14 cellular contexts compared by ENCODE assay signal in genomic region chr7:99447943-99448342, GRCh38. TPM values are rescaled to one million over a fixed set of nuclear protein-coding genes. Genes with fewer than 3 reads are reported as not detected.
DNase-seq lines count a peak whose midpoint lies in the region; ATAC-seq, FAIRE-seq and TF ChIP-seq lines count a peak whose summit lies in the region.
"Had no signal": no experiment of that assay in that cellular context is flagged by ENCODE, and none has a peak within 500 bp of the region (broad histone marks: within the 10 kb centered on the region; RNA-seq: fewer than 3 reads in every experiment).

No MANE protein-coding gene starts in this region.

- no peaks in the 10 kb centered on the region for H3K79me2 ChIP-seq in HepG2 (ENCODE audit: insufficient read depth, low read length)

- H3K9me3 Mint-ChIP-seq in HFFc6 = no peaks in the 10 kb centered on the region
- H3K9me3 Mint-ChIP-seq: mesothelial cell of epicardium had no signal

- no peaks in the 10 kb centered on the region for H3K27me3 ChIP-seq in RWPE2 (ENCODE audit: insufficient read depth, poor library complexity, severe bottlenecking)
- no peaks in the 10 kb centered on the region for H3K27me3 ChIP-seq in HepG2 (ENCODE audit: control insufficient read depth in 1 of 2, insufficient read depth in 2 of 2, low read length in 2 of 2)

- H3K27ac ChIP-seq in RWPE2 (ENCODE audit: poor library complexity, severe bottlenecking) (no peak overlapping the region), HepG2 (ENCODE audit: extremely low read length, insufficient read depth, low read length) (no peak overlapping the region)

- no peak overlapping the region for H3K27ac Mint-ChIP-seq in HFFc6
- H3K27ac Mint-ChIP-seq: mesothelial cell of epicardium had no signal

- H3K36me3 Mint-ChIP-seq in HFFc6 (ENCODE audit: low read depth) = peaks cover 28% of the 10 kb centered on the region

- H3K4me1 Mint-ChIP-seq in HFFc6 (ENCODE audit: low read depth) = no peaks in the 10 kb centered on the region
- H3K4me1 Mint-ChIP-seq: mesothelial cell of epicardium had no signal

- WGBS in HepG2 (ENCODE audit: low lambda C conversion rate) = 62% methylated on average over 7 of the region's 10 CpGs

- H3K9me3 ChIP-seq in RWPE2 (ENCODE audit: severe bottlenecking) = no peaks in the 10 kb centered on the region
- no peaks in the 10 kb centered on the region for H3K9me3 ChIP-seq in HepG2 (ENCODE audit: low read length)

- H2AFZ ChIP-seq in HepG2 (ENCODE audit: low read length) = no peak overlapping the region

- TF ChIP-seq EP300 in HepG2 (IDR thresholded peaks at IDR 0.05; ENCODE audit: low read depth in 2 of 2, low read length in 2 of 2) = no peak
- no peak for TF ChIP-seq EP300 in HepG2 (CRISPR knock-in tag; IDR thresholded peaks at IDR 0.05; ENCODE audit: borderline replicate concordance)

- FAIRE-seq in HepG2 (lab: Jason Lieb, UNC) = peak; percentile 60

- H3K36me3 ChIP-seq in RWPE2 (ENCODE audit: low read depth) (peaks cover 87% of the 10 kb centered on the region), HepG2 (replicated peaks in 1 of 2; ENCODE audit: control insufficient read depth in 1 of 2, insufficient read depth in 2 of 2, low read length in 2 of 2) (peaks cover 32 to 84% of the 10 kb centered on the region in 2 experiments)

- TF ChIP-seq RAD21 in HepG2 (CRISPR knock-in tag; IDR thresholded peaks at IDR 0.05) = peak; percentile 47

- no peak; the same call in 2 of the 3 replicates for ATAC-seq in RWPE2 (ENCODE audit: low read depth)
- peak; percentile 82 for ATAC-seq in HepG2
- ATAC-seq in GM18870 (IDR thresholded peaks at IDR 0.05; ENCODE audit: unreplicated experiment) = no peak

- no TSS peak for BruUV-seq in HepG2 (replicated peaks; lab: Mats Ljungman, UMichigan)

- intact Hi-C loops in HepG2 (cut with micrococcal nuclease; ENCODE audit: unreplicated experiment) = no loop called here

- peaks cover 2% of the 10 kb centered on the region; the same call in 1 of the 2 replicates for H4K20me1 ChIP-seq in HepG2 (ENCODE audit: insufficient read depth, low read length)

- H3K4me1 ChIP-seq in RWPE2 (ENCODE audit: insufficient read depth, poor library complexity, severe bottlenecking) = no peaks in the 10 kb centered on the region
- no peaks in the 10 kb centered on the region for H3K4me1 ChIP-seq in HepG2 (ENCODE audit: insufficient read depth, low read length)

- TF ChIP-seq POLR2A in HepG2 (IDR thresholded peaks at IDR 0.05; ENCODE audit: insufficient read depth in 1 of 2, low read depth in 2 of 2, low read length in 2 of 2) = no peak

- peak; percentile 39; the same call in 1 of the 2 replicates for TF ChIP-seq CTCF in HFFc6 (IDR thresholded peaks at IDR 0.05)
- TF ChIP-seq CTCF in RWPE2 (IDR thresholded peaks at IDR 0.05; ENCODE audit: poor library complexity, severe bottlenecking) = peak; percentile 17
- TF ChIP-seq CTCF in HepG2 (CRISPR knock-in tag; IDR thresholded peaks at IDR 0.05) = peak; percentile 80

- CTCF ChIA-PET in HepG2 (lab: Yijun Ruan, JAX; ENCODE audit: low intra/inter-chr PET ratio, low total read pairs) = no interaction called here

- no peak overlapping the region for H3K4me2 ChIP-seq in HepG2 (ENCODE audit: low read depth, low read length)

- DNase-seq in DMS53 (lab: John Stamatoyannopoulos, UW) (peak; percentile 69), DMS53 treated with DMSO at 0.1 percent for 48 hours (lab: John Stamatoyannopoulos, UW; ENCODE audit: unreplicated experiment) (no peak), HFFc6 (no peak), RWPE2 (ENCODE audit: low spot score) (no peak), HepG2 (ENCODE audit: low spot score) (peak; percentile 51), COLO829 (ENCODE audit: low spot score) (no peak), NCI-H2171 treated with DMSO at 0.1 percent for 48 hours (lab: John Stamatoyannopoulos, UW) (no peak)
- DNase-seq: activated CD8-positive, alpha-beta memory T cell treated with anti-CD3 and anti-CD28 coated beads, Interleukin-2, amount 50 U/mL, for 4 hours; amniotic stem cell; HCEC 1CT; KG1; retina had no signal

- in situ Hi-C loops in HepG2 (cut with HindIII; ENCODE audit: extremely low pct_ligation_motif_present, low pct_unique_long_range_greater_than_20kb) = no loop called here

- no peak overlapping the region for H3K4me3 ChIP-seq in RWPE2 (ENCODE audit: severe bottlenecking)
- no peak overlapping the region for H3K4me3 ChIP-seq in HepG2 (replicated peaks in 1 of 3; ENCODE audit: insufficient read depth in 1 of 3, low read depth in 2 of 3, low read length in 3 of 3)

- H3K27me3 Mint-ChIP-seq in HFFc6 (ENCODE audit: insufficient read depth) = no peaks in the 10 kb centered on the region

- no peak overlapping the region for H3K9ac ChIP-seq in HepG2 (ENCODE audit: insufficient read depth, low read depth, low read length)

- H3K4me3 Mint-ChIP-seq in HFFc6 = no peak overlapping the region
- H3K4me3 Mint-ChIP-seq: mesothelial cell of epicardium had no signal

- POLR2A ChIA-PET in HepG2 (lab: Yijun Ruan, JAX) = interaction anchor here (0.7 to 1.5 kb wide), 2 partner anchors 9 to 45 kb away, joined by 3 to 4 read pairs; partner anchors contain the start of genes CPSF4 and PTCD1

RNA-seq across cellular contexts. Expression of gene CPSF4, which starts 9.2 kb away (rescaled TPM):
- total RNA-seq in HFFc6 (2021; fragmentation: NEBNext Ultra II Directional; extraction: Animal tissue kit (Norgen Biotek cat#: 25700)) = 10 to 100 TPM; 26.7 to 34.0 (median 29.2) TPM
- total RNA-seq in HepG2 (2016; rRNA removed; fragmentation: Illumina TruSeq; extraction: Trizol) = 44.4 and 49.6 TPM in 2 replicates
- total RNA-seq in HepG2 (2016; cell fraction: cytosol; rRNA removed; fragmentation: Illumina TruSeq; extraction: Trizol; ENCODE audit: low read depth) = 49.0 and 53.5 TPM in 2 replicates
- total RNA-seq in HepG2 (2016; cell fraction: insoluble cytoplasmic fraction; rRNA removed; fragmentation: Illumina TruSeq; extraction: Trizol) = 45.9 and 53.1 TPM in 2 replicates
- total RNA-seq in HepG2 (2016; cell fraction: membrane; rRNA removed; fragmentation: Illumina TruSeq; extraction: Trizol) = 79.7 and 79.9 TPM in 2 replicates
- total RNA-seq in HepG2 (2016; cell fraction: nucleus; rRNA removed; fragmentation: Illumina TruSeq; extraction: Trizol) = 37.5 and 41.5 TPM in 2 replicates
- polyA plus RNA-seq in HepG2 (2011; rRNA removed) = 34.1 and 46.9 TPM in 2 replicates
- 25.3 and 33.9 TPM in 2 replicates for polyA plus RNA-seq in HepG2 (2011; cell fraction: cytosol; rRNA removed)
- polyA plus RNA-seq in HepG2 (2011; cell fraction: nucleus; rRNA removed) = 91.4 and 98.3 TPM in 2 replicates
- 20.7 and 21.6 TPM in 2 replicates for polyA plus RNA-seq in HepG2 (2012)
- polyA plus RNA-seq in HepG2 (2016; cell fraction: cytosol; fragmentation: Illumina TruSeq; extraction: Trizol; ENCODE audit: low read depth) = 59.8 and 60.5 TPM in 2 replicates
- polyA plus RNA-seq in HepG2 (2016; cell fraction: insoluble cytoplasmic fraction; fragmentation: Illumina TruSeq; extraction: Trizol; ENCODE audit: low read depth) = 48.9 and 50.6 TPM in 2 replicates
- 72.4 and 75.2 TPM in 2 replicates for polyA plus RNA-seq in HepG2 (2016; cell fraction: membrane; fragmentation: Illumina TruSeq; extraction: Trizol; ENCODE audit: low read depth)
- polyA plus RNA-seq in HepG2 (2016; cell fraction: nucleus; fragmentation: Illumina TruSeq; extraction: Trizol; ENCODE audit: insufficient read depth, low read depth) = 101 and 102 TPM in 2 replicates
- 50.0 and 95.3 TPM in 2 replicates for polyA minus RNA-seq in HepG2 (2011; rRNA and poly(A)+ RNA removed; ENCODE audit: low replicate concordance)
- 12.8 and 13.5 TPM in 2 replicates for polyA minus RNA-seq in HepG2 (2011; cell fraction: cytosol; rRNA and poly(A)+ RNA removed)
- 36.1 and 37.3 TPM in 2 replicates for polyA minus RNA-seq in HepG2 (2011; cell fraction: nucleus; rRNA and poly(A)+ RNA removed)

RNA-seq across cellular contexts. Expression of gene PTCD1, which starts 9.3 kb away (rescaled TPM):
- total RNA-seq in HFFc6 (2021; fragmentation: NEBNext Ultra II Directional; extraction: Animal tissue kit (Norgen Biotek cat#: 25700)) = 1 to 10 TPM; 4.5 to 8.6 (median 6.7) TPM
- total RNA-seq in HepG2 (2016; rRNA removed; fragmentation: Illumina TruSeq; extraction: Trizol) = 4.7 and 8.4 TPM in 2 replicates
- 1.1 TPM in 2 replicates for total RNA-seq in HepG2 (2016; cell fraction: cytosol; rRNA removed; fragmentation: Illumina TruSeq; extraction: Trizol; ENCODE audit: low read depth)
- total RNA-seq in HepG2 (2016; cell fraction: insoluble cytoplasmic fraction; rRNA removed; fragmentation: Illumina TruSeq; extraction: Trizol) = 6.6 and 6.9 TPM in 2 replicates
- 2.7 and 3.1 TPM in 2 replicates for total RNA-seq in HepG2 (2016; cell fraction: membrane; rRNA removed; fragmentation: Illumina TruSeq; extraction: Trizol)
- total RNA-seq in HepG2 (2016; cell fraction: nucleus; rRNA removed; fragmentation: Illumina TruSeq; extraction: Trizol) = 5.3 and 7.0 TPM in 2 replicates
- 3.0 and 3.4 TPM in 2 replicates for polyA plus RNA-seq in HepG2 (2011; rRNA removed)
- polyA plus RNA-seq in HepG2 (2011; cell fraction: cytosol; rRNA removed) = 2.6 and 3.5 TPM in 2 replicates
- 8.7 and 9.3 TPM in 2 replicates for polyA plus RNA-seq in HepG2 (2011; cell fraction: nucleus; rRNA removed)
- 2.8 and 4.0 TPM in 2 replicates for polyA plus RNA-seq in HepG2 (2012)
- polyA plus RNA-seq in HepG2 (2016; cell fraction: cytosol; fragmentation: Illumina TruSeq; extraction: Trizol; ENCODE audit: low read depth) = 0.45 and 0.50 TPM in 2 replicates
- 3.6 and 4.2 TPM in 2 replicates for polyA plus RNA-seq in HepG2 (2016; cell fraction: insoluble cytoplasmic fraction; fragmentation: Illumina TruSeq; extraction: Trizol; ENCODE audit: low read depth)
- 1.1 TPM in 2 replicates for polyA plus RNA-seq in HepG2 (2016; cell fraction: membrane; fragmentation: Illumina TruSeq; extraction: Trizol; ENCODE audit: low read depth)
- 7.2 and 7.4 TPM in 2 replicates for polyA plus RNA-seq in HepG2 (2016; cell fraction: nucleus; fragmentation: Illumina TruSeq; extraction: Trizol; ENCODE audit: insufficient read depth, low read depth)
- polyA minus RNA-seq in HepG2 (2011; rRNA and poly(A)+ RNA removed; ENCODE audit: low replicate concordance) = 4.9 and 6.4 TPM in 2 replicates
- 2.3 and 3.4 TPM in 2 replicates for polyA minus RNA-seq in HepG2 (2011; cell fraction: cytosol; rRNA and poly(A)+ RNA removed)
- 3.3 and 5.2 TPM in 2 replicates for polyA minus RNA-seq in HepG2 (2011; cell fraction: nucleus; rRNA and poly(A)+ RNA removed)

RNA-seq across cellular contexts. Expression of gene ATP5MF, which starts 18.0 kb away (rescaled TPM):
- 100 to 1,000 TPM; 388 to 466 (median 440) TPM for total RNA-seq in HFFc6 (2021; fragmentation: NEBNext Ultra II Directional; extraction: Animal tissue kit (Norgen Biotek cat#: 25700))
- total RNA-seq in HepG2 (2016; rRNA removed; fragmentation: Illumina TruSeq; extraction: Trizol) = 763 and 795 TPM in 2 replicates
- 192 and 225 TPM in 2 replicates for total RNA-seq in HepG2 (2016; cell fraction: cytosol; rRNA removed; fragmentation: Illumina TruSeq; extraction: Trizol; ENCODE audit: low read depth)
- 739 and 853 TPM in 2 replicates for total RNA-seq in HepG2 (2016; cell fraction: insoluble cytoplasmic fraction; rRNA removed; fragmentation: Illumina TruSeq; extraction: Trizol)
- total RNA-seq in HepG2 (2016; cell fraction: membrane; rRNA removed; fragmentation: Illumina TruSeq; extraction: Trizol) = 219 and 221 TPM in 2 replicates
- total RNA-seq in HepG2 (2016; cell fraction: nucleus; rRNA removed; fragmentation: Illumina TruSeq; extraction: Trizol) = 218 and 231 TPM in 2 replicates
- polyA plus RNA-seq in HepG2 (2011; rRNA removed) = 499 and 597 TPM in 2 replicates
- polyA plus RNA-seq in HepG2 (2011; cell fraction: cytosol; rRNA removed) = 2,085 and 3,530 TPM in 2 replicates
- 244 and 284 TPM in 2 replicates for polyA plus RNA-seq in HepG2 (2011; cell fraction: nucleus; rRNA removed)
- polyA plus RNA-seq in HepG2 (2012) = 637 and 680 TPM in 2 replicates
- 248 and 262 TPM in 2 replicates for polyA plus RNA-seq in HepG2 (2016; cell fraction: cytosol; fragmentation: Illumina TruSeq; extraction: Trizol; ENCODE audit: low read depth)
- 929 and 1,047 TPM in 2 replicates for polyA plus RNA-seq in HepG2 (2016; cell fraction: insoluble cytoplasmic fraction; fragmentation: Illumina TruSeq; extraction: Trizol; ENCODE audit: low read depth)
- polyA plus RNA-seq in HepG2 (2016; cell fraction: membrane; fragmentation: Illumina TruSeq; extraction: Trizol; ENCODE audit: low read depth) = 251 and 271 TPM in 2 replicates
- polyA plus RNA-seq in HepG2 (2016; cell fraction: nucleus; fragmentation: Illumina TruSeq; extraction: Trizol; ENCODE audit: insufficient read depth, low read depth) = 503 and 520 TPM in 2 replicates
- 52.9 and 245 TPM in 2 replicates for polyA minus RNA-seq in HepG2 (2011; rRNA and poly(A)+ RNA removed; ENCODE audit: low replicate concordance)
- 117 and 125 TPM in 2 replicates for polyA minus RNA-seq in HepG2 (2011; cell fraction: cytosol; rRNA and poly(A)+ RNA removed)
- polyA minus RNA-seq in HepG2 (2011; cell fraction: nucleus; rRNA and poly(A)+ RNA removed) = 49.1 and 56.3 TPM in 2 replicates

RNA-seq across cellular contexts. Expression of gene ZNF789, which starts 24.7 kb away (rescaled TPM):
- 1 to 10 TPM; 5.2 to 6.4 (median 5.6) TPM for total RNA-seq in HFFc6 (2021; fragmentation: NEBNext Ultra II Directional; extraction: Animal tissue kit (Norgen Biotek cat#: 25700))
- total RNA-seq in HepG2 (2016; rRNA removed; fragmentation: Illumina TruSeq; extraction: Trizol) = 15.3 and 19.8 TPM in 2 replicates
- total RNA-seq in HepG2 (2016; cell fraction: cytosol; rRNA removed; fragmentation: Illumina TruSeq; extraction: Trizol; ENCODE audit: low read depth) = 3.7 and 4.4 TPM in 2 replicates
- total RNA-seq in HepG2 (2016; cell fraction: insoluble cytoplasmic fraction; rRNA removed; fragmentation: Illumina TruSeq; extraction: Trizol) = 15.1 and 21.5 TPM in 2 replicates
- total RNA-seq in HepG2 (2016; cell fraction: membrane; rRNA removed; fragmentation: Illumina TruSeq; extraction: Trizol) = 7.7 and 8.6 TPM in 2 replicates
- total RNA-seq in HepG2 (2016; cell fraction: nucleus; rRNA removed; fragmentation: Illumina TruSeq; extraction: Trizol) = 26.7 and 33.3 TPM in 2 replicates
- polyA plus RNA-seq in HepG2 (2011; rRNA removed) = 23.6 and 25.1 TPM in 2 replicates
- 5.3 and 6.0 TPM in 2 replicates for polyA plus RNA-seq in HepG2 (2011; cell fraction: cytosol; rRNA removed)
- polyA plus RNA-seq in HepG2 (2011; cell fraction: nucleus; rRNA removed) = 37.8 and 43.5 TPM in 2 replicates
- polyA plus RNA-seq in HepG2 (2012) = 14.1 and 19.0 TPM in 2 replicates
- polyA plus RNA-seq in HepG2 (2016; cell fraction: cytosol; fragmentation: Illumina TruSeq; extraction: Trizol; ENCODE audit: low read depth) = 1.8 and 2.2 TPM in 2 replicates
- polyA plus RNA-seq in HepG2 (2016; cell fraction: insoluble cytoplasmic fraction; fragmentation: Illumina TruSeq; extraction: Trizol; ENCODE audit: low read depth) = 13.3 and 13.4 TPM in 2 replicates
- polyA plus RNA-seq in HepG2 (2016; cell fraction: membrane; fragmentation: Illumina TruSeq; extraction: Trizol; ENCODE audit: low read depth) = 4.7 and 4.8 TPM in 2 replicates
- polyA plus RNA-seq in HepG2 (2016; cell fraction: nucleus; fragmentation: Illumina TruSeq; extraction: Trizol; ENCODE audit: insufficient read depth, low read depth) = 98.8 and 103 TPM in 2 replicates
- 12.0 and 13.0 TPM in 2 replicates for polyA minus RNA-seq in HepG2 (2011; rRNA and poly(A)+ RNA removed; ENCODE audit: low replicate concordance)
- polyA minus RNA-seq in HepG2 (2011; cell fraction: cytosol; rRNA and poly(A)+ RNA removed) = 3.8 and 4.5 TPM in 2 replicates
- polyA minus RNA-seq in HepG2 (2011; cell fraction: nucleus; rRNA and poly(A)+ RNA removed) = 35.5 and 38.5 TPM in 2 replicates

RNA-seq across cellular contexts. Expression of gene BUD31, which starts 39.2 kb away (rescaled TPM):
- 100 to 1,000 TPM; 134 to 147 (median 146) TPM for total RNA-seq in HFFc6 (2021; fragmentation: NEBNext Ultra II Directional; extraction: Animal tissue kit (Norgen Biotek cat#: 25700))
- 79.1 and 101 TPM in 2 replicates for total RNA-seq in HepG2 (2016; rRNA removed; fragmentation: Illumina TruSeq; extraction: Trizol)
- total RNA-seq in HepG2 (2016; cell fraction: cytosol; rRNA removed; fragmentation: Illumina TruSeq; extraction: Trizol; ENCODE audit: low read depth) = 107 and 126 TPM in 2 replicates
- total RNA-seq in HepG2 (2016; cell fraction: insoluble cytoplasmic fraction; rRNA removed; fragmentation: Illumina TruSeq; extraction: Trizol) = 82.3 and 106 TPM in 2 replicates
- total RNA-seq in HepG2 (2016; cell fraction: membrane; rRNA removed; fragmentation: Illumina TruSeq; extraction: Trizol) = 94.8 and 104 TPM in 2 replicates
- 32.8 and 34.3 TPM in 2 replicates for total RNA-seq in HepG2 (2016; cell fraction: nucleus; rRNA removed; fragmentation: Illumina TruSeq; extraction: Trizol)
- 29.8 and 35.1 TPM in 2 replicates for polyA plus RNA-seq in HepG2 (2011; rRNA removed)
- polyA plus RNA-seq in HepG2 (2011; cell fraction: cytosol; rRNA removed) = 28.0 and 29.4 TPM in 2 replicates
- 22.8 and 23.2 TPM in 2 replicates for polyA plus RNA-seq in HepG2 (2011; cell fraction: nucleus; rRNA removed)
- 43.3 and 47.1 TPM in 2 replicates for polyA plus RNA-seq in HepG2 (2012)
- 95.5 and 116 TPM in 2 replicates for polyA plus RNA-seq in HepG2 (2016; cell fraction: cytosol; fragmentation: Illumina TruSeq; extraction: Trizol; ENCODE audit: low read depth)
- polyA plus RNA-seq in HepG2 (2016; cell fraction: insoluble cytoplasmic fraction; fragmentation: Illumina TruSeq; extraction: Trizol; ENCODE audit: low read depth) = 107 and 115 TPM in 2 replicates
- 80.6 and 97.1 TPM in 2 replicates for polyA plus RNA-seq in HepG2 (2016; cell fraction: membrane; fragmentation: Illumina TruSeq; extraction: Trizol; ENCODE audit: low read depth)
- polyA plus RNA-seq in HepG2 (2016; cell fraction: nucleus; fragmentation: Illumina TruSeq; extraction: Trizol; ENCODE audit: insufficient read depth, low read depth) = 49.7 and 51.5 TPM in 2 replicates
- polyA minus RNA-seq in HepG2 (2011; rRNA and poly(A)+ RNA removed; ENCODE audit: low replicate concordance) = 27.6 and 30.9 TPM in 2 replicates
- polyA minus RNA-seq in HepG2 (2011; cell fraction: cytosol; rRNA and poly(A)+ RNA removed) = 16.5 and 20.6 TPM in 2 replicates
- polyA minus RNA-seq in HepG2 (2011; cell fraction: nucleus; rRNA and poly(A)+ RNA removed) = 17.6 and 25.0 TPM in 2 replicates

Comparison
In these comparisons a context has a peak if more than half of its experiments do, and no peak if none do; other contexts are left out.
1. DNase-seq: peak in DMS53 (single experiment) and HepG2 (single experiment); none in DMS53 treated with DMSO at 0.1 percent for 48 hours (single experiment), HFFc6 (single experiment), RWPE2 (single experiment), COLO829 (single experiment) and NCI-H2171 treated with DMSO at 0.1 percent for 48 hours (single experiment).
2. CTCF ChIP-seq: peak in every context shown above with its lines; median percentile 80 in HepG2; 39 in HFFc6; 17 in RWPE2.